Comparison of ENCODE assay signal across 19 cellular contexts in genomic region chr5:39619161-39619818, GRCh38.
"Had no signal": no experiment of that assay in that cellular context is flagged by ENCODE, and none has a peak within 500 bp of the region (broad histone marks: within the 10 kb centered on the region; RNA-seq: fewer than 3 reads in every experiment).

No MANE protein-coding gene starts in this region.

- H3K79me2 ChIP-seq: parathyroid adenoma had no signal

- H3K36me3 ChIP-seq: colonic mucosa, prostate gland, sigmoid colon, suprapubic skin, thyroid gland had no signal

- H3K4me1 ChIP-seq: parathyroid adenoma, prostate gland, sigmoid colon, suprapubic skin, thyroid gland had no signal

- H3K4me3 ChIP-seq: colonic mucosa, prostate gland, sigmoid colon, suprapubic skin, thyroid gland had no signal

- DNase-seq: cerebellar nuclear complex; colonic mucosa; dermis blood vessel endothelial cell; erythroblast; kidney; left cardiac atrium; left ventricle myocardium superior; mesendoderm; naive B cell; nephron progenitor cell; retina; sigmoid colon; small intestine; stimulated activated CD4-positive, alpha-beta T cell treated with anti-CD3 and anti-CD28 coated beads, Interleukin-12 subunit alpha, Interleukin-12 subunit beta, amount 100 ng/mL, for 4 hours; stimulated activated naive CD4-positive, alpha-beta T cell treated with Interleukin-2 at 50 U/mL for 16 hours; thyroid gland had no signal

- H3K9me3 ChIP-seq: colonic mucosa, prostate gland, sigmoid colon, suprapubic skin, thyroid gland had no signal

- H3K9ac ChIP-seq: parathyroid adenoma had no signal

- H3K27ac ChIP-seq: colonic mucosa, parathyroid adenoma, prostate gland, sigmoid colon, suprapubic skin, thyroid gland had no signal

- H2AFZ ChIP-seq: parathyroid adenoma had no signal

- H3K27me3 ChIP-seq: colonic mucosa, sigmoid colon, suprapubic skin, thyroid gland had no signal

- ATAC-seq: left cardiac atrium, left ventricle myocardium superior had no signal
